In the genomic region with DNA sequence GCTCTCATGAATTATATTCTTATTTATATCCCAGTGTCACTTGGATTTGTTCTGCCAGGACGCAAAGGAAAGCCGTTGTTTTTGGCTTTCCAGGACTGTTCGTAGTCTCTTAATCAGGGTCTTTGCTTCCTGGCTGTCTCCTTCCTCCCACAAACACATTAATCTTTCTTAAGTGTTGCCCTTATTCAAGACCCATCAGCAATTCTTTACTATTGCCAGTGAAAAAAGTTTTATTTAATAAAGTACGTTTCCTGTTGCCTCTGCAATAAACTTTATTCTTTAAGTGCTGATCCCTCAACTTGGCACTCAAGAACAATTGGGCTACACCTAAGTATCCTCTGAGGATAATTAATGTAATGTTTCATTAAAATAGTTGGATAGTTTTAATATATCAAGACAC, we compare ENCODE assay signal across 25 cellular contexts.
"Had no signal": no experiment of that assay in that cellular context is flagged by ENCODE, and none has a peak within 500 bp of the region (broad histone marks: within the 10 kb centered on the region; RNA-seq: fewer than 3 reads in every experiment).

No MANE protein-coding gene starts in this region.

- H3K27ac ChIP-seq: colonic mucosa, coronary artery, dorsolateral prefrontal cortex, epithelial cell of prostate, esophagus muscularis mucosa, esophagus squamous epithelium, foreskin keratinocyte, gastrocnemius medialis, gastroesophageal sphincter, heart left ventricle, heart right ventricle had no signal

- H3K27me3 Mint-ChIP-seq: dendritic cell treated with granulocyte-macrophage colony-stimulating factor and Interleukin-4, amounts not matched to agents 40 ng/mL and 50 ng/mL, for 4 days; effector memory CD8-positive, alpha-beta T cell had no signal

- H3K4me1 Mint-ChIP-seq: endodermal cell had no signal

- H3K27me3 ChIP-seq: colonic mucosa, dorsolateral prefrontal cortex, esophagus muscularis mucosa, esophagus squamous epithelium, foreskin keratinocyte, gastrocnemius medialis, gastroesophageal sphincter, heart left ventricle, heart right ventricle had no signal

- H3K9me3 ChIP-seq: colonic mucosa, esophagus muscularis mucosa, esophagus squamous epithelium, gastrocnemius medialis, gastroesophageal sphincter, heart left ventricle, heart right ventricle had no signal

- DNase-seq: colonic mucosa; cortex of kidney; dermis blood vessel endothelial cell; dorsolateral prefrontal cortex; effector CD4-positive, alpha-beta T cell; effector CD8-positive, alpha-beta T cell; effector memory CD4-positive, alpha-beta T cell; effector memory CD8-positive, alpha-beta T cell; endodermal cell; erythroblast; esophagus squamous epithelium; foreskin fibroblast; foreskin keratinocyte; foreskin melanocyte; gastrocnemius medialis; glutamatergic neuron; head of caudate nucleus; heart left ventricle; heart right ventricle had no signal

- ATAC-seq: effector memory CD8-positive, alpha-beta T cell; esophagus mucosa; foreskin keratinocyte; gastrocnemius medialis; gastroesophageal sphincter; heart left ventricle; heart right ventricle had no signal

- H3K9me3 Mint-ChIP-seq: dendritic cell treated with granulocyte-macrophage colony-stimulating factor and Interleukin-4, amounts not matched to agents 40 ng/mL and 50 ng/mL, for 4 days; effector memory CD8-positive, alpha-beta T cell; endodermal cell had no signal

- H3K4me3 Mint-ChIP-seq: dendritic cell treated with granulocyte-macrophage colony-stimulating factor and Interleukin-4, amounts not matched to agents 40 ng/mL and 50 ng/mL, for 4 days; effector memory CD8-positive, alpha-beta T cell; endodermal cell had no signal

- H3K36me3 ChIP-seq: colonic mucosa had no signal

- H3K27ac Mint-ChIP-seq: dendritic cell treated with granulocyte-macrophage colony-stimulating factor and Interleukin-4, amounts not matched to agents 40 ng/mL and 50 ng/mL, for 4 days; effector memory CD8-positive, alpha-beta T cell; endodermal cell had no signal

- H3K4me1 ChIP-seq: colonic mucosa, esophagus muscularis mucosa, esophagus squamous epithelium, foreskin keratinocyte, gastrocnemius medialis, gastroesophageal sphincter, heart left ventricle, heart right ventricle had no signal

- H3K4me3 ChIP-seq: colonic mucosa, coronary artery, dorsolateral prefrontal cortex, esophagus muscularis mucosa, esophagus squamous epithelium, gastrocnemius medialis, gastroesophageal sphincter, heart left ventricle, heart right ventricle had no signal
